12 cellular contexts compared by ENCODE assay signal in the genomic region with DNA sequence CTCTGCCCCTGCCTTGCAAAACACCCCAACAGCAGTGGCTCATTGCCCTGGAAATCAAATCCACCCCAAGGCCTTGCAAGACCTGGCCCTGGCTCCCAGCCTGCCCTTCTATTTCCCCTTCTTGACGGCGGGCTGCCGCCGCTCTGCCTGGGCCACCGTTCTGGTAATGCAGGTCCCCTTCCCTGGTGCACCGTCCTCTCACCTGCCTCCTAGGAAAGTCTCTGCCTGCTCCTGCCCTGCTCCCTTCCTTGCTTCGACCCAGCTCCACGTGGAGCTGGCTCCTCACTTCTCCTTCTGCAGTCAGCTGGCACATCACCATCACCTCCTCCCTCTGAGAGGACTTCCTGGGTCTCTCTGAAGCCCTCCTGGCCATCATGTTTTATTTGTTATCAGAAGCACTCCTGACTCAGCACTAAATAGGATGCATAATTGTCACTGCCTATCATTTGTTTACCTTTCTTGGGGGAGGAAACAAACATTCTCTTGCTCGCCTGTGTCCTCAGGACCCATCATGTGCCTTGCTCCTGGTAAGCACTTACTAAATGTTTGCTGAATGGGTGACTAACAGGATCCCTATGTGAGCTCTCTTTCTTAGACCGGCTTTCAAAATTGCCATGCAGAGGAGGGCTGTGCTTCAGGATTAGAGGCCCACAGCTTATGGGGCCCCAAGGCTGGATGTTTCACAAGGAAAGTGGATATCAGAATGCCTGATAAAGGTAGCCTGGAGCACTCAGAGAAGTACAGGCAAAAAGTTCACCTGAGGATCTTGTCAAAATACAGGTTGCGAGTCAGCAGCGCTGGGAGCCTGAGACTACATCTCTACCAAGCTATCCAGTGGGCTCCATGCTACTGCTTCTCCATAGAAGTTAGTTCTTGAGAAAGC. TPM values are rescaled to one million over a fixed set of nuclear protein-coding genes. Genes with fewer than 3 reads are reported as not detected.
DNase-seq lines count a peak whose midpoint lies in the region; ATAC-seq, FAIRE-seq and TF ChIP-seq lines count a peak whose summit lies in the region.
"Had no signal": no experiment of that assay in that cellular context is flagged by ENCODE, and none has a peak within 500 bp of the region (broad histone marks: within the 10 kb centered on the region; RNA-seq: fewer than 3 reads in every experiment).

No MANE protein-coding gene starts in this region.

- TF ChIP-seq POLR2A in H54 (IDR thresholded peaks at IDR 0.05; ENCODE audit: low read depth, low read length): no peak

- H4K20me1 ChIP-seq in PC-3 (ENCODE audit: low read length): no peaks in the 10 kb centered on the region

- ATAC-seq in PC-3: peak; percentile 85
- ATAC-seq: activated T-cell treated with anti-CD3 and anti-CD28 coated beads, Interleukin-2, amount 50 U/mL, for 4 hours; effector memory CD8-positive, alpha-beta T cell had no signal

- TF ChIP-seq CTCF in PC-3 (conservative IDR thresholded peaks at IDR 0.05; ENCODE audit: low read depth, low read length): no peak

- POLR2A ChIA-PET in PC-3 (lab: Charles Lee; ENCODE audit: unreplicated experiment): interaction anchor here (0.6 to 1.1 kb wide), 4 partner anchors 67 to 354 kb away, joined by 3 to 5 read pairs (median 4); no protein-coding TSS in a partner anchor

- H3F3A ChIP-seq in PC-3 (ENCODE audit: low read length, unreplicated experiment): no peaks in the 10 kb centered on the region

- CTCF ChIA-PET in PC-3 (lab: Charles Lee): interaction anchor here (0.6 to 1.1 kb wide), 6 partner anchors 26 to 401 kb away, joined by 3 to 9 read pairs (median 3); a partner anchor contains a TSS

- no peaks in the 10 kb centered on the region for H3K79me2 ChIP-seq in PC-3 (ENCODE audit: low read length)

- no peaks in the 10 kb centered on the region for H3K36me3 ChIP-seq in PC-3 (ENCODE audit: low read depth, low read length)
- no peaks in the 10 kb centered on the region for H3K36me3 ChIP-seq in SJCRH30
- H3K36me3 ChIP-seq: suprapubic skin had no signal

- intact Hi-C loops in PC-3 (cut with micrococcal nuclease): loop anchor here (1.0 to 2.0 kb wide), 6 partner anchors 16 to 203 kb away; no protein-coding TSS in a partner anchor

- H3K4me3 ChIP-seq in PC-3 (ENCODE audit: low read length) (no peak overlapping the region), SJCRH30 (no peak overlapping the region)
- H3K4me3 ChIP-seq: suprapubic skin had no signal

- BruUV-seq in PC-3 (replicated peaks; lab: Mats Ljungman, UMichigan): TSS peak; percentile 34

- H3K27me3 ChIP-seq in PC-3 (ENCODE audit: low read length) (no peaks in the 10 kb centered on the region), SJCRH30 (no peaks in the 10 kb centered on the region)
- H3K27me3 ChIP-seq: suprapubic skin had no signal

- peaks cover 36% of the 10 kb centered on the region for H3K4me1 ChIP-seq in PC-3 (ENCODE audit: insufficient read depth, low read length)
- H3K4me1 ChIP-seq in SJCRH30: peaks cover 10% of the 10 kb centered on the region

- H3K9ac ChIP-seq in PC-3 (ENCODE audit: low read length): peak overlapping the region; percentile 57

- no peaks in the 10 kb centered on the region for H3K9me3 ChIP-seq in PC-3 (ENCODE audit: low read length)
- H3K9me3 ChIP-seq in SJCRH30 (replicated peaks): no peaks in the 10 kb centered on the region
- H3K9me3 ChIP-seq: suprapubic skin had no signal

- H3K9me2 ChIP-seq in PC-3 (replicated peaks; ENCODE audit: low read length): no peaks in the 10 kb centered on the region

- H3K27ac ChIP-seq in PC-3 (ENCODE audit: low read length) (peak overlapping the region; percentile 89), SJCRH30 (no peak overlapping the region)
- H3K27ac ChIP-seq: suprapubic skin had no signal

- no peak for FAIRE-seq in H54 (lab: Jason Lieb, UNC)

- peak overlapping the region; percentile 16; the same call in 1 of the 2 replicates for H2AFZ ChIP-seq in PC-3 (ENCODE audit: low read length)

- peak overlapping the region; percentile 60 for H3K4me2 ChIP-seq in PC-3 (ENCODE audit: low read length)

- peak; percentile 69 for DNase-seq in H54 (ENCODE audit: insufficient read length, low spot score)
- peak; percentile 98 for DNase-seq in PC-3
- DNase-seq in fibroblast of gingiva (ENCODE audit: low read depth): peak; percentile 21
- peak; percentile 86 for DNase-seq in renal cortical epithelial cell (ENCODE audit: low read depth)
- no peak for DNase-seq in SJCRH30
- no peak for DNase-seq in stimulated activated CD4-positive, alpha-beta T cell treated with anti-CD3 and anti-CD28 coated beads, Interleukin-15, amount 100 ng/mL, for 24 hours
- no peak for DNase-seq in SK-N-DZ (ENCODE audit: low spot score)
- DNase-seq: activated T-cell treated with anti-CD3 and anti-CD28 coated beads, Interleukin-2, amount 50 U/mL, for 4 hours; effector memory CD8-positive, alpha-beta T cell; NCI-H1436 treated with DMSO at 0.1 percent for 48 hours had no signal

RNA-seq across cellular contexts. Expression of a gene that starts 19.6 kb away (rescaled TPM):
- total RNA-seq in PC-3 (2014; rRNA removed) (not detected in 2 replicates), renal cortical epithelial cell (not detected in 2 replicates)
- total RNA-seq in SJCRH30 (2014; rRNA removed; shearing (Covaris generic)): not detected in 2 replicates
- polyA plus RNA-seq in SK-N-DZ (2014; cell fraction: cytosol; rRNA removed): 0.26 TPM in 1 of 2 replicates, not detected in the other
- polyA plus RNA-seq in SK-N-DZ (2014; cell fraction: nucleus; rRNA removed): not detected in 2 replicates
- total RNA-seq: activated T-cell treated with anti-CD3 and anti-CD28 coated beads, Interleukin-2, amount 50 U/mL, for 4 hours; suprapubic skin; T-helper 1 cell treated with Interleukin-12 subunit alpha and Interleukin-12 subunit beta and Interleukin-4 antibody, amounts not matched to agents 30 ng/mL and 1 ng/mL, for 36 hours had no signal

Comparison
In these comparisons a context has a peak if more than half of its experiments do, and no peak if none do; other contexts are left out.
1. DNase-seq: peak in H54 (single experiment), PC-3 (single experiment), fibroblast of gingiva (single experiment) and renal cortical epithelial cell (single experiment); none in SJCRH30 (0 of 2), stimulated activated CD4-positive, alpha-beta T cell treated with anti-CD3 and anti-CD28 coated beads, Interleukin-15, amount 100 ng/mL, for 24 hours (single experiment) and SK-N-DZ (single experiment).